ENCODE assay signal across 8 cellular contexts in the genomic region with DNA sequence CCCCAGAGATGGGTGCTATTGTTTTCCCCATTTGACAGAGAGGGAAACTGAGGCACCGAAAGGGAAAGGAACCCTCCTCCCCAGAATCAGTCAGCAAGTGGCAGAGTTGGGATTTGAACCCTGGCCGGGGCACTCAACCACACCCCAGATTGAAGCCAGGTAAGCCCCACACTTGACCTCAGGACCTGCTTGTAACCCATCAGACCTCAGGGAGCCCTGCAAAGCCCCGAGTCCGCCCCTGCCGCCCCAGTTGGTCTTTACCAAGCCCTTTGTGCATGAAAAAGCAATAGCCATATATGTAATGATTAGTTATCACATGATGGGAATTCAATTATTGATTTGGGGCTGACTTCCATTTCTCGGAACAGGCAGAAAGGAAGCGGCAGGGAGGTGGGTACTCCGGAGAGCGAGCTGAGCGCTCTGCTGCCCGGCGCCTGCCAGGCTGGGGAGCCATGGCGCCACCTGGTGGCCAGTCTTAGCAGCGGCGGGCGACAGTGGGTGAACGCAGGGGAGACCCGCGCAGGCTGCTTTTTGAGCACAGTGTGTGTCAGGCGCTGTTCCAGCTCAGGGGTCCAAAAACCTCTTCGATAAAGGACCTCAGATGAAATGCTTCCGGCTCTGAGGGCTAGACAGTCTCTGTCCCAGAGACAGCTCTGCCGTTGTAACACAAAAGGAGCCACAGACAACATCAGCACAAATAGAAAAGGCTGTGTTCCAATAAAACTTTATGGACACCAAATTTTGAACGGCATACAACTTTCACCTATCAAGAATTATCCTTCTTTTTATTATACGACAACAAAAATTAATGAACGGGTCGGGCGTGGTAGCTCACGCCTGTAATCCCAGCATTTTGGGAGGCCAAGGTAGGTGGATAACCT.
A peak's percentile ranks its signal among the peaks of the same experiment; 100 is the strongest.
DNase-seq lines count a peak whose midpoint lies in the region; ATAC-seq, FAIRE-seq and TF ChIP-seq lines count a peak whose summit lies in the region.

No MANE protein-coding gene starts in this region.

- ATAC-seq in A549 (peak; percentile 98 to 99), lung (ENCODE audit: insufficient read depth, low FRiP score) (peak; percentile 69), GM18858 (IDR thresholded peaks at IDR 0.05; ENCODE audit: unreplicated experiment) (no peak)

- WGBS in A549 (ENCODE audit: missing lambda C conversion rate), result 31% methylated on average over 13 of the region's 29 CpGs
- 21 to 28% methylated on average over 29 of the region's 29 CpGs for WGBS in lung, 2 donors

- H3K4me2 ChIP-seq in A549, result peak overlapping the region; percentile 45

- TF ChIP-seq EP300 in A549 (IDR thresholded peaks at IDR 0.05), result no peak

- FAIRE-seq in A549 (lab: Jason Lieb, UNC) (no peak), GM12891 (lab: Jason Lieb, UNC) (peak; percentile 88)

- H3K27ac ChIP-seq in A549, result no peak overlapping the region
- H3K27ac ChIP-seq in dorsolateral prefrontal cortex, result no peak overlapping the region
- no peak overlapping the region for H3K27ac ChIP-seq in lung (ENCODE audit: low read depth in 1 of 2, low read length in 1 of 2)

- H3K4me1 ChIP-seq in A549, result no peaks in the 10 kb centered on the region
- no peaks in the 10 kb centered on the region for H3K4me1 ChIP-seq in lung (ENCODE audit: control insufficient read depth in 2 of 2, insufficient read depth in 2 of 2, low read length in 2 of 2)

- POLR2A ChIA-PET in A549 (lab: Yijun Ruan, JAX), result interaction anchor here (0.6 to 1.2 kb wide), 2 partner anchors 311 to 433 kb away, joined by 3 to 4 read pairs; no protein-coding TSS in a partner anchor

- H3K4me3 ChIP-seq in A549, result no peak overlapping the region
- H3K4me3 ChIP-seq in dorsolateral prefrontal cortex, result peak overlapping the region in 36 of 59 donors; percentile 1 to 52 (median 28)
- no peak overlapping the region for H3K4me3 ChIP-seq in lung

- TF ChIP-seq CTCF in A549 (IDR thresholded peaks at IDR 0.05), result peak; percentile 85
- TF ChIP-seq CTCF in dorsolateral prefrontal cortex (IDR thresholded peaks at IDR 0.05 in 54 of 56, conservative IDR thresholded peaks at IDR 0.05 in 2 of 56; ENCODE audit: low read depth in 1 of 56, partially characterized antibody in 56 of 56), result peak; percentile 89 to 100 (median 99)
- TF ChIP-seq CTCF in lung (IDR thresholded peaks at IDR 0.05; ENCODE audit: control extremely low read depth, extremely low read depth), result peak; percentile 89

- H3K9me3 ChIP-seq in A549, result no peaks in the 10 kb centered on the region
- no peaks in the 10 kb centered on the region for H3K9me3 ChIP-seq in lung (ENCODE audit: control insufficient read depth in 2 of 2, insufficient read depth in 1 of 2, low read length in 1 of 2)

- no peaks in the 10 kb centered on the region for H3K36me3 ChIP-seq in lung (ENCODE audit: control insufficient read depth in 2 of 2, insufficient read depth in 2 of 2, low read length in 2 of 2)

- intact Hi-C loops in dorsolateral prefrontal cortex (cut with DNase I), result loop anchor here (1.0 to 5.0 kb wide), 3 partner anchors 312 to 612 kb away; no protein-coding TSS in a partner anchor

- TF ChIP-seq RAD21 in A549 (conservative IDR thresholded peaks at IDR 0.05 in 1 of 2, IDR thresholded peaks at IDR 0.05 in 1 of 2), result peak; percentile 60 to 73; a peak in 4 of 5 replicates

- CTCF ChIA-PET in A549 (lab: Yijun Ruan, JAX), result interaction anchor here (0.5 to 3.4 kb wide), 46 partner anchors 9 to 624 kb away, joined by 3 to 50 read pairs (median 4); no protein-coding TSS in a partner anchor

- H3K27me3 ChIP-seq in dorsolateral prefrontal cortex, result peaks cover 0 to 4% (median 0%) of the 10 kb centered on the region in 45 donors
- H3K27me3 ChIP-seq in lung (ENCODE audit: control insufficient read depth, insufficient read depth), result no peaks in the 10 kb centered on the region

- TF ChIP-seq POLR2A in A549 (IDR thresholded peaks at IDR 0.05; ENCODE audit: low read length), result no peak
- TF ChIP-seq POLR2A in GM12891 (IDR thresholded peaks at IDR 0.05; ENCODE audit: low read depth, low read length), result no peak

- DNase-seq in A549 (ENCODE audit: low read depth in 1 of 2, low spot score in 1 of 2) (peak; percentile 40 to 65), GM12891 (ENCODE audit: insufficient read length, low spot score) (peak; percentile 73), NCI-H446 treated with DMSO at 0.1 percent for 48 hours (lab: John Stamatoyannopoulos, UW) (peak; percentile 29), dorsolateral prefrontal cortex (peak; percentile 55 to 88 (median 72)), lung (ENCODE audit: low spot score) (peak; percentile 52)
- peak; percentile 83 to 87 for DNase-seq in activated CD4-positive, alpha-beta T cell treated with anti-CD3 and anti-CD28 coated beads, Interleukin-2, amount 50 U/mL, for 48 hours
- DNase-seq in stimulated activated CD8-positive, alpha-beta memory T cell treated with anti-CD3 and anti-CD28 coated beads, Interleukin-12 subunit alpha, Interleukin-12 subunit beta, amount 100 ng/mL, for 4 hours (ENCODE audit: low read depth), result peak; percentile 64

TF ChIP-seq in A549, 52 proteins besides CTCF, POLR2A, EP300 and RAD21:
- TF ChIP-seq, protein P1, sequence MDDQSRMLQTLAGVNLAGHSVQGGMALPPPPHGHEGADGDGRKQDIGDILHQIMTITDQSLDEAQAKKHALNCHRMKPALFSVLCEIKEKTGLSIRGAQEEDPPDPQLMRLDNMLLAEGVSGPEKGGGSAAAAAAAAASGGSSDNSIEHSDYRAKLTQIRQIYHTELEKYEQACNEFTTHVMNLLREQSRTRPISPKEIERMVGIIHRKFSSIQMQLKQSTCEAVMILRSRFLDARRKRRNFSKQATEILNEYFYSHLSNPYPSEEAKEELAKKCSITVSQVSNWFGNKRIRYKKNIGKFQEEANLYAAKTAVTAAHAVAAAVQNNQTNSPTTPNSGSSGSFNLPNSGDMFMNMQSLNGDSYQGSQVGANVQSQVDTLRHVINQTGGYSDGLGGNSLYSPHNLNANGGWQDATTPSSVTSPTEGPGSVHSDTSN (IDR thresholded peaks at IDR 0.05), result no peak
- peak; percentile 85 for TF ChIP-seq SMC3 (IDR thresholded peaks at IDR 0.05)

TF ChIP-seq in GM12891, 5 proteins besides CTCF, POLR2A, EP300 and RAD21:
- TF ChIP-seq SPI1 (IDR thresholded peaks at IDR 0.05; ENCODE audit: low read depth, low read length) (no peak), POLR2AphosphoS5 (IDR thresholded peaks at IDR 0.05; ENCODE audit: low read depth, low read length) (no peak), TAF1 (IDR thresholded peaks at IDR 0.05; ENCODE audit: low read depth, low read length) (no peak), POU2F2 (IDR thresholded peaks at IDR 0.05; ENCODE audit: low read depth, low read length) (no peak), PAX5 (IDR thresholded peaks at IDR 0.05; ENCODE audit: insufficient read depth, low read length, severe bottlenecking) (no peak)

Comparison
In these comparisons a context has a peak if more than half of its experiments do, and no peak if none do; other contexts are left out.
1. DNase-seq: peak in every context shown above with its lines; median percentile 85 in activated CD4-positive, alpha-beta T cell treated with anti-CD3 and anti-CD28 coated beads, Interleukin-2, amount 50 U/mL, for 48 hours; 73 in GM12891; 72 in dorsolateral prefrontal cortex; 64 in stimulated activated CD8-positive, alpha-beta memory T cell treated with anti-CD3 and anti-CD28 coated beads, Interleukin-12 subunit alpha, Interleukin-12 subunit beta, amount 100 ng/mL, for 4 hours; 52 in A549; 52 in lung; 29 in NCI-H446 treated with DMSO at 0.1 percent for 48 hours.
2. H3K4me3 ChIP-seq: peak in dorsolateral prefrontal cortex (36 of 59); none in A549 (single experiment) and lung (single experiment).
3. Peak in every context shown above with its lines, with median percentiles within 50 percentile points of each other: CTCF ChIP-seq.